Comparison of ENCODE assay signal across 1 cellular context in genomic region chr5:125798311-125798710, GRCh38.
TF ChIP-seq lines count a peak whose summit lies in the region.

No MANE protein-coding gene starts in this region.

TF ChIP-seq in IMR-90, 13 proteins besides CTCF, POLR2A, EP300 and RAD21 (continued from another document):
- TF ChIP-seq BHLHE40 (IDR thresholded peaks at IDR 0.05; ENCODE audit: low read depth, low read length) = no peak
